ENCODE assay signal across 10 cellular contexts in the genomic region with DNA sequence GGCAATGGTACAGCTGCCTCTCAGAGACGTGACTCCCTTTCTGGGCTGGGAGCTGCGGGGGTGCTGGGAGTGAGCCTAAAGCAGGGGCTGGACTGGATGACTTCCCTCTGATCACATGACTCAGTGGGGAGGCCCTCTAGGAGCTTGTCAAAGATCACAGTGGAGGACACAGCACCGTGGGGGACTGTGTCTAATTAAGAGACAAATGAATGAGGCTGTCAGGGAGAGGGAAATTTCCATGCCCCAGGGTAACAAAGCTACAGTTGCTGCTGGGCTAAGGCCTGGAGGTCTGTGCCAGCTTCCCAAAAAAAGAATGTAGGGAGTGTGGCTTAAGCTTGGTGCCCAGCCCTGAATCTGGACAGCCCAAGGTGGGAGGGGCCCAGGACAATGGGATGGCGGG.
A peak's percentile ranks its signal among the peaks of the same experiment; 100 is the strongest.
DNase-seq lines count a peak whose midpoint lies in the region; ATAC-seq and TF ChIP-seq lines count a peak whose summit lies in the region.
"Had no signal": no experiment of that assay in that cellular context is flagged by ENCODE, and none has a peak within 500 bp of the region (broad histone marks: within the 10 kb centered on the region; RNA-seq: fewer than 3 reads in every experiment).

No MANE protein-coding gene starts in this region.

- H3K4me3 ChIP-seq in mesendoderm (ENCODE audit: low read length): no peak overlapping the region
- no peak overlapping the region for H3K4me3 ChIP-seq in colonic mucosa

- H2BK15ac ChIP-seq in mesendoderm (replicated peaks; ENCODE audit: low read depth): no peak overlapping the region

- H3K9me3 ChIP-seq in colonic mucosa: no peaks in the 10 kb centered on the region

- H3K9me3 Mint-ChIP-seq in activated CD4-positive, alpha-beta T cell treated with anti-CD3 and anti-CD28 coated beads, Interleukin-2, amount 10 ng/mL, durations not matched to agents 7 days and 5 days: peaks cover 3% of the 10 kb centered on the region

- intact Hi-C loops in colonic mucosa (cut with DNase I): no loop called here

- no peak overlapping the region for H2BK5ac ChIP-seq in mesendoderm (ENCODE audit: low read length)

- H3K27ac Mint-ChIP-seq in activated CD4-positive, alpha-beta T cell treated with anti-CD3 and anti-CD28 coated beads, Interleukin-2, amount 10 ng/mL, durations not matched to agents 7 days and 5 days: no peak overlapping the region
- H3K27ac Mint-ChIP-seq: B cell had no signal

- no peak for TF ChIP-seq CTCF in colonic mucosa (IDR thresholded peaks at IDR 0.05)

- H3K79me2 ChIP-seq in mesendoderm (ENCODE audit: control insufficient read depth, insufficient read depth, low read length): no peaks in the 10 kb centered on the region

- H3K18ac ChIP-seq in mesendoderm (ENCODE audit: low read length): no peak overlapping the region

- no peak for ATAC-seq in HG02970 (IDR thresholded peaks at IDR 0.05; ENCODE audit: low FRiP score, unreplicated experiment)

- no peak overlapping the region for H4K5ac ChIP-seq in mesendoderm (ENCODE audit: low read length)

- H3K4ac ChIP-seq in mesendoderm (ENCODE audit: low read depth, low read length): no peak overlapping the region

- H3K79me1 ChIP-seq in mesendoderm (ENCODE audit: low read length): no peaks in the 10 kb centered on the region

- peaks cover 3% of the 10 kb centered on the region for H3K4me1 Mint-ChIP-seq in activated CD4-positive, alpha-beta T cell treated with anti-CD3 and anti-CD28 coated beads, Interleukin-2, amount 10 ng/mL, durations not matched to agents 7 days and 5 days
- H3K4me1 Mint-ChIP-seq: B cell had no signal

- no peaks in the 10 kb centered on the region for H3K27me3 Mint-ChIP-seq in activated CD4-positive, alpha-beta T cell treated with anti-CD3 and anti-CD28 coated beads, Interleukin-2, amount 10 ng/mL, durations not matched to agents 7 days and 5 days

- H3K27me3 ChIP-seq in mesendoderm (ENCODE audit: insufficient read depth, low read length, poor library complexity) (no peaks in the 10 kb centered on the region), colonic mucosa (no peaks in the 10 kb centered on the region)

- peak; percentile 61 for DNase-seq in A172 (ENCODE audit: low spot score)
- DNase-seq in NCI-H2081 treated with DMSO at 0.1 percent for 48 hours (lab: John Stamatoyannopoulos, UW): peak; percentile 24
- peak; percentile 66 for DNase-seq in mesendoderm
- DNase-seq in activated CD4-positive, alpha-beta T cell treated with anti-CD3 and anti-CD28 coated beads, Interleukin-2, amount 10 ng/mL, durations not matched to agents 7 days and 5 days: no peak
- DNase-seq in NCI-H128 (lab: John Stamatoyannopoulos, UW; ENCODE audit: unreplicated experiment): no peak
- no peak for DNase-seq in colonic mucosa
- DNase-seq: IMR-90 had no signal

- no peaks in the 10 kb centered on the region for H3K36me3 Mint-ChIP-seq in activated CD4-positive, alpha-beta T cell treated with anti-CD3 and anti-CD28 coated beads, Interleukin-2, amount 10 ng/mL, durations not matched to agents 7 days and 5 days (ENCODE audit: low read depth)

- H2BK120ac ChIP-seq in mesendoderm (ENCODE audit: low read depth, low read length): no peak overlapping the region

- no peak overlapping the region for H3K4me2 ChIP-seq in mesendoderm (ENCODE audit: low read length)

- POLR2A ChIA-PET in activated CD4-positive, alpha-beta T cell treated with anti-CD3 and anti-CD28 coated beads, Interleukin-2, amount 10 ng/mL, durations not matched to agents 7 days and 5 days (lab: Charles Lee): no interaction called here

- H3K27ac ChIP-seq in cingulate gyrus (ENCODE audit: low read depth, low read length): peak overlapping the region; percentile 5
- no peak overlapping the region for H3K27ac ChIP-seq in mesendoderm (ENCODE audit: low read depth, low read length)
- no peak overlapping the region for H3K27ac ChIP-seq in colonic mucosa

- H3K23ac ChIP-seq in mesendoderm (ENCODE audit: low read length): no peak overlapping the region

- WGBS in mesendoderm (ENCODE audit: extremely low coverage, insufficient coverage, low lambda C conversion rate): no CpG with 5 or more reads among the region's 4 CpGs

- H3K56ac ChIP-seq in mesendoderm (ENCODE audit: low read length): no peak overlapping the region

- H3K4me1 ChIP-seq in mesendoderm (ENCODE audit: control insufficient read depth, low read depth, low read length): no peaks in the 10 kb centered on the region
- H3K4me1 ChIP-seq in colonic mucosa: peaks cover 3% of the 10 kb centered on the region

- no peak overlapping the region for H4K8ac ChIP-seq in mesendoderm (ENCODE audit: low read depth, low read length)

- H3K36me3 ChIP-seq in mesendoderm (ENCODE audit: control insufficient read depth, insufficient read depth, low read length): no peaks in the 10 kb centered on the region
- H3K36me3 ChIP-seq in colonic mucosa: no peaks in the 10 kb centered on the region

- no peak overlapping the region for H3K4me3 Mint-ChIP-seq in activated CD4-positive, alpha-beta T cell treated with anti-CD3 and anti-CD28 coated beads, Interleukin-2, amount 10 ng/mL, durations not matched to agents 7 days and 5 days
- H3K4me3 Mint-ChIP-seq: B cell had no signal

- CTCF ChIA-PET in activated CD4-positive, alpha-beta T cell treated with anti-CD3 and anti-CD28 coated beads, Interleukin-2, amount 10 ng/mL, durations not matched to agents 7 days and 5 days (lab: Charles Lee): no interaction called here

- no peak overlapping the region for H2AK5ac ChIP-seq in mesendoderm (ENCODE audit: low read length)

- H3K9ac ChIP-seq in mesendoderm (ENCODE audit: low read length) (no peak overlapping the region), colonic mucosa (ENCODE audit: low read depth in 2 of 2, low read length in 2 of 2) (no peak overlapping the region)

Comparison
In these comparisons a context has a peak if more than half of its experiments do, and no peak if none do; other contexts are left out.
1. DNase-seq: peak in A172 (single experiment), NCI-H2081 treated with DMSO at 0.1 percent for 48 hours (single experiment) and mesendoderm (single experiment); none in activated CD4-positive, alpha-beta T cell treated with anti-CD3 and anti-CD28 coated beads, Interleukin-2, amount 10 ng/mL, durations not matched to agents 7 days and 5 days (single experiment), NCI-H128 (single experiment) and colonic mucosa (single experiment).